Comparison of ENCODE assay signal across 15 cellular contexts in genomic region chr15:81176291-81176893, GRCh38. TPM values are rescaled to one million over a fixed set of nuclear protein-coding genes. Genes with fewer than 3 reads are reported as not detected.
A peak's percentile ranks its signal among the peaks of the same experiment; 100 is the strongest.
DNase-seq lines count a peak whose midpoint lies in the region; ATAC-seq and TF ChIP-seq lines count a peak whose summit lies in the region.
"Had no signal": no experiment of that assay in that cellular context is flagged by ENCODE, and none has a peak within 500 bp of the region (broad histone marks: within the 10 kb centered on the region; RNA-seq: fewer than 3 reads in every experiment).

No MANE protein-coding gene starts in this region.

- 0 out of 2 replicates have a peak, but pooled peaks cover under 1% of the 10 kb centered on the region for H3F3A ChIP-seq in GM23248 (ENCODE audit: insufficient read depth)

- intact Hi-C loops in esophagus squamous epithelium (cut with DNase I) (no loop called here), left lung (cut with DNase I) (no loop called here)

- TF ChIP-seq POLR2A in esophagus squamous epithelium (IDR thresholded peaks at IDR 0.05) = no peak

- H3K9ac ChIP-seq in GM23248 = no peak overlapping the region
- H3K9ac ChIP-seq in stomach smooth muscle (ENCODE audit: low read length in 2 of 2) = no peak overlapping the region

- H3K4me1 ChIP-seq in GM23248 (ENCODE audit: insufficient read depth) = no peaks in the 10 kb centered on the region
- H3K4me1 ChIP-seq in esophagus squamous epithelium = peaks cover 0 to 9% (median 0%) of the 10 kb centered on the region in 3 donors
- H3K4me1 ChIP-seq in left lung = peaks cover 0 to under 1% of the 10 kb centered on the region in 2 donors
- peaks cover 13% of the 10 kb centered on the region for H3K4me1 ChIP-seq in stomach smooth muscle (ENCODE audit: control insufficient read depth, insufficient read depth, low read length)
- no peaks in the 10 kb centered on the region for H3K4me1 ChIP-seq in effector memory CD4-positive, alpha-beta T cell (ENCODE audit: control insufficient read depth, insufficient read depth, low read length, poor library complexity, severe bottlenecking)
- H3K4me1 ChIP-seq: prostate gland had no signal

- no peaks in the 10 kb centered on the region for H3K27me3 ChIP-seq in GM23248 (replicated peaks; ENCODE audit: insufficient read depth)
- H3K27me3 ChIP-seq in esophagus squamous epithelium = peaks cover 0 to 45% (median 0%) of the 10 kb centered on the region in 4 donors
- H3K27me3 ChIP-seq in left lung = peaks cover 0 to 4% of the 10 kb centered on the region in 2 donors
- peaks cover 0 to under 1% of the 10 kb centered on the region in 2 donors for H3K27me3 ChIP-seq in stomach smooth muscle (ENCODE audit: control insufficient read depth in 1 of 2, insufficient read depth in 2 of 2, low read length in 2 of 2)
- H3K27me3 ChIP-seq in effector memory CD4-positive, alpha-beta T cell (replicated peaks; ENCODE audit: control insufficient read depth, insufficient read depth, low read length, poor library complexity, severe bottlenecking) = no peaks in the 10 kb centered on the region

- DNase-seq in GM23248 = peak; percentile 44
- no peak for DNase-seq in esophagus squamous epithelium (lab: John Stamatoyannopoulos, UW)
- DNase-seq in left lung = no peak
- DNase-seq in activated gamma-delta T cell (lab: John Stamatoyannopoulos, UW) = no peak
- DNase-seq in OCI-M1 (lab: John Stamatoyannopoulos, UW) = no peak
- no peak for DNase-seq in effector memory CD4-positive, alpha-beta T cell
- DNase-seq: activated CD4-positive, alpha-beta memory T cell treated with anti-CD3 and anti-CD28 coated beads, Interleukin-2, amount 10 ng/mL, durations not matched to agents 7 days and 5 days; activated T-cell treated with anti-CD3 and anti-CD28 coated beads, Interleukin-2, amount 50 U/mL, for 72 hours; amygdala; HCEC 1CT; SW 1271 had no signal

- no peak overlapping the region for H3K4me2 ChIP-seq in GM23248 (ENCODE audit: unreplicated experiment)

- TF ChIP-seq CTCF in esophagus squamous epithelium (IDR thresholded peaks at IDR 0.05) (no peak), left lung (IDR thresholded peaks at IDR 0.05) (no peak)

- no peaks in the 10 kb centered on the region for H4K20me1 ChIP-seq in GM23248 (ENCODE audit: insufficient read depth)

- H3K36me3 ChIP-seq in GM23248 (ENCODE audit: low read depth) (no peaks in the 10 kb centered on the region), esophagus squamous epithelium (no peaks in the 10 kb centered on the region), left lung (no peaks in the 10 kb centered on the region), stomach smooth muscle (ENCODE audit: control insufficient read depth in 2 of 2, insufficient read depth in 2 of 2, low read length in 2 of 2) (no peaks in the 10 kb centered on the region)
- H3K36me3 ChIP-seq in effector memory CD4-positive, alpha-beta T cell (ENCODE audit: control insufficient read depth, insufficient read depth, low read length) = no peaks in the 10 kb centered on the region
- H3K36me3 ChIP-seq: prostate gland had no signal

- H3K9me2 ChIP-seq in GM23248 (ENCODE audit: insufficient read depth) = no peaks in the 10 kb centered on the region

- no peaks in the 10 kb centered on the region for H3K79me2 ChIP-seq in GM23248 (ENCODE audit: insufficient read depth)

- ATAC-seq in left lung (peak; percentile 56), GM21447 (IDR thresholded peaks at IDR 0.05; ENCODE audit: unreplicated experiment) (no peak)
- ATAC-seq: activated T-cell treated with anti-CD3 and anti-CD28 coated beads, Interleukin-2, amount 50 U/mL, for 72 hours; GM12878 had no signal

- peak overlapping the region; percentile 23; the same call in 1 of the 2 replicates for H2AFZ ChIP-seq in GM23248

- H3K27ac ChIP-seq in GM23248 = no peak overlapping the region
- H3K27ac ChIP-seq in esophagus squamous epithelium = peak overlapping the region in 3 of 4 donors; percentile 54 to 83 (median 62)
- peak overlapping the region; percentile 11 to 44 for H3K27ac ChIP-seq in left lung
- peak overlapping the region; percentile 53 for H3K27ac ChIP-seq in stomach smooth muscle (ENCODE audit: low read length)
- no peak overlapping the region for H3K27ac ChIP-seq in effector memory CD4-positive, alpha-beta T cell (ENCODE audit: insufficient read depth, low read length, poor library complexity, severe bottlenecking)
- H3K27ac ChIP-seq: prostate gland had no signal

- in situ Hi-C loops in GM23248 (cut with MboI) = no loop called here

- 26 to 28% methylated on average over 16 of the region's 16 CpGs for WGBS in GM23248 (ENCODE audit: low coverage in 1 of 2, low lambda C conversion rate in 2 of 2, missing lambda C conversion rate in 2 of 2), 2 experiments
- WGBS in esophagus squamous epithelium, 2 donors = 80 to 87% methylated on average over 3 to 13 of the region's 16 CpGs

- H3K9me3 ChIP-seq in GM23248 (ENCODE audit: low read depth) (no peaks in the 10 kb centered on the region), esophagus squamous epithelium (no peaks in the 10 kb centered on the region), left lung (no peaks in the 10 kb centered on the region), stomach smooth muscle (ENCODE audit: control insufficient read depth in 2 of 2, low read length in 2 of 2) (no peaks in the 10 kb centered on the region)
- H3K9me3 ChIP-seq in effector memory CD4-positive, alpha-beta T cell (ENCODE audit: control insufficient read depth, low read length) = no peaks in the 10 kb centered on the region
- H3K9me3 ChIP-seq: prostate gland had no signal

- H3K4me3 ChIP-seq in GM23248 (no peak overlapping the region), esophagus squamous epithelium (no peak overlapping the region), left lung (no peak overlapping the region), stomach smooth muscle (ENCODE audit: low read length in 2 of 2) (no peak overlapping the region)
- no peak overlapping the region for H3K4me3 ChIP-seq in effector memory CD4-positive, alpha-beta T cell (ENCODE audit: insufficient read depth, low read depth, low read length, poor library complexity, severe bottlenecking)
- H3K4me3 ChIP-seq: GM12878, prostate gland had no signal

RNA-seq across cellular contexts. Expression of gene IL16, which starts 20.3 kb away (rescaled TPM):
- total RNA-seq in GM23248 (2014; rRNA removed; shearing (Covaris generic)) = under 0.01 and 0.32 TPM in 2 replicates
- 0.53 and 0.94 TPM in 2 replicates for polyA plus RNA-seq in GM23248 (2016; fragmentation: Nextera tagmentation; extraction: Ambion mirVana)
- total RNA-seq in esophagus squamous epithelium (10 to 100 TPM in 1 of 4 donors, 1 to 10 TPM in 3; 2.3 to 20.0 (median 4.6) TPM), left lung (10 to 100 TPM; 22.0 to 34.3 TPM)

RNA-seq across cellular contexts. Expression of gene CFAP161, which starts 42.3 kb away (rescaled TPM):
- not detected in 2 replicates for total RNA-seq in GM23248 (2014; rRNA removed; shearing (Covaris generic))
- polyA plus RNA-seq in GM23248 (2016; fragmentation: Nextera tagmentation; extraction: Ambion mirVana) = not detected in 2 replicates
- total RNA-seq in esophagus squamous epithelium = under 1 TPM in 2 of 4 donors, not detected in 2; 0.38 to 0.88 TPM
- 1 to 10 TPM in 1 of 2 donors, under 1 TPM in 1; 0.64 to 1.9 TPM for total RNA-seq in left lung
- total RNA-seq: activated CD4-positive, alpha-beta memory T cell treated with anti-CD3 and anti-CD28 coated beads, Interleukin-2, amount 10 ng/mL, durations not matched to agents 7 days and 5 days had no signal
- polyA plus RNA-seq: GM12878 had no signal

Comparison
In these comparisons a context has a peak if more than half of its experiments do, and no peak if none do; other contexts are left out.
1. H3K27ac ChIP-seq: peak in esophagus squamous epithelium (3 of 4), left lung (2 of 2) and stomach smooth muscle (single experiment); none in GM23248 (single experiment) and effector memory CD4-positive, alpha-beta T cell (single experiment).